In the genomic region with DNA sequence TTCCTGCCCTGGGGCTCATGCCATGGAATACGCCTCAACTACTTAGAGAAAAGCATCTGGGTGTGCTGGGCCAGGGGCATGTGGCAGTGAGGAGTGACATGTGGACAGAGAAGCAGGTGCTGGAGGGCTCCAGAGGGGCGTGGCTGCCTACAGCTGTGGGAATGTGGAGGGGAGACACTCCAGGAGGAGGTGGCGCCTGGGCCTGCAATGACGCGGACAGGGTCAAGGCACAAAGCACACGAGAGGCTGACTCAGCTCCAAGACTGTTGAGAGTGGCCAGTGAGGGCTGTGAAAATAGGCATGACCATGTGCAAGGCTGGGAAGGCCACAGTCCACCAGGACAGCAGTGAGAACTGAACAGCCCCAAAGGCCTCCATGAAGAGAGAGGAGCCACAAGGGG, we compare ENCODE assay signal across 10 cellular contexts. TPM values are rescaled to one million over a fixed set of nuclear protein-coding genes. Genes with fewer than 3 reads are reported as not detected.
DNase-seq lines count a peak whose midpoint lies in the region; ATAC-seq and TF ChIP-seq lines count a peak whose summit lies in the region.
"Had no signal": no experiment of that assay in that cellular context is flagged by ENCODE, and none has a peak within 500 bp of the region (broad histone marks: within the 10 kb centered on the region; RNA-seq: fewer than 3 reads in every experiment).

No MANE protein-coding gene starts in this region.

- H2BK20ac ChIP-seq in IMR-90 (ENCODE audit: low read depth, low read length), result no peak overlapping the region

- H3K27me3 Mint-ChIP-seq in naive thymus-derived CD4-positive, alpha-beta T cell, result no peaks in the 10 kb centered on the region
- H3K27me3 Mint-ChIP-seq: brain had no signal

- no peak overlapping the region for H2AFZ ChIP-seq in IMR-90 (replicated peaks; ENCODE audit: low read length, poor library complexity)

- intact Hi-C loops in IMR-90 (cut with micrococcal nuclease), result no loop called here
- intact Hi-C loops in naive thymus-derived CD4-positive, alpha-beta T cell (cut with micrococcal nuclease), result loop anchor here in 1 of 2 donors (5.0 kb wide), 1 partner anchor 51 kb away; a partner anchor contains a TSS

- CTCF ChIA-PET in IMR-90 (lab: Yijun Ruan, JAX), result no interaction called here
- CTCF ChIA-PET in naive thymus-derived CD4-positive, alpha-beta T cell (lab: Charles Lee), result no interaction called here
- CTCF ChIA-PET in HEK293T (lab: Yijun Ruan, JAX), result interaction anchor here (0.7 kb wide), 1 partner anchor 72 kb away, joined by 3 read pairs; no protein-coding TSS in a partner anchor

- peak; percentile 82 for DNase-seq in IMR-90
- DNase-seq in choroid plexus epithelial cell (ENCODE audit: low read depth), result peak; percentile 88
- DNase-seq in naive thymus-derived CD4-positive, alpha-beta T cell, result no peak
- DNase-seq in NOMO-1 (lab: John Stamatoyannopoulos, UW; ENCODE audit: unreplicated experiment in 2 of 2), result no peak
- no peak for DNase-seq in HEK293T (ENCODE audit: extremely low spot score)
- DNase-seq in RPMI8226, result no peak

- H2AK9ac ChIP-seq in IMR-90 (replicated peaks; ENCODE audit: low read depth, low read length, poor library complexity), result peak overlapping the region; percentile 70

- H2BK5ac ChIP-seq in IMR-90 (ENCODE audit: low read depth, low read length, poor library complexity, severe bottlenecking), result no peak overlapping the region

- H3K4me1 ChIP-seq in BLaER1, result peaks cover 81% of the 10 kb centered on the region
- H3K4me1 ChIP-seq in IMR-90 (ENCODE audit: control insufficient read depth, insufficient read depth, low read length), result peaks cover 11% of the 10 kb centered on the region
- peaks cover 23 to 43% of the 10 kb centered on the region in 2 donors for H3K4me1 ChIP-seq in naive thymus-derived CD4-positive, alpha-beta T cell (ENCODE audit: control insufficient read depth in 2 of 2, insufficient read depth in 2 of 2, low read length in 2 of 2)

- H4K8ac ChIP-seq in IMR-90 (ENCODE audit: low read depth in 2 of 2, low read length in 2 of 2), result no peak overlapping the region

- H2AK5ac ChIP-seq in IMR-90 (ENCODE audit: low read depth, low read length), result no peak overlapping the region

- no peak overlapping the region for H3K14ac ChIP-seq in IMR-90 (replicated peaks; ENCODE audit: low read depth, low read length)

- H3K9ac ChIP-seq in BLaER1 (peak overlapping the region; percentile 88), IMR-90 (ENCODE audit: low read depth, low read length) (no peak overlapping the region)

- no peaks in the 10 kb centered on the region; the same call in 1 of the 2 replicates for H3K27me3 ChIP-seq in BLaER1
- no peaks in the 10 kb centered on the region for H3K27me3 ChIP-seq in IMR-90 (ENCODE audit: control insufficient read depth, insufficient read depth, low read length)
- no peaks in the 10 kb centered on the region for H3K27me3 ChIP-seq in naive thymus-derived CD4-positive, alpha-beta T cell (ENCODE audit: control insufficient read depth in 2 of 2, insufficient read depth in 2 of 2, low read length in 2 of 2)

- peak overlapping the region in 6 of 9 donors; percentile 32 to 84 (median 60) for H3K27ac Mint-ChIP-seq in naive thymus-derived CD4-positive, alpha-beta T cell

- POLR2A ChIA-PET in IMR-90 (lab: Charles Lee; ENCODE audit: unreplicated experiment) (no interaction called here), HEK293T (lab: Yijun Ruan, JAX) (no interaction called here)
- POLR2A ChIA-PET in naive thymus-derived CD4-positive, alpha-beta T cell (lab: Charles Lee), result interaction anchor here (0.6 kb wide), 1 partner anchor 149 kb away, joined by 3 read pairs; no protein-coding TSS in a partner anchor

- peaks cover 76% of the 10 kb centered on the region for H3K36me3 ChIP-seq in BLaER1
- peaks cover 50% of the 10 kb centered on the region for H3K36me3 ChIP-seq in IMR-90 (ENCODE audit: control insufficient read depth, insufficient read depth, low read length)
- peaks cover 20 to 59% (median 29%) of the 10 kb centered on the region in 3 experiments for H3K36me3 ChIP-seq in naive thymus-derived CD4-positive, alpha-beta T cell (ENCODE audit: control insufficient read depth in 2 of 3, insufficient read depth in 3 of 3, low read length in 3 of 3)

- peak overlapping the region; percentile 100 for H3K4me2 ChIP-seq in BLaER1
- no peak overlapping the region for H3K4me2 ChIP-seq in IMR-90 (ENCODE audit: low read depth, low read length)

- peak; percentile 19 for ATAC-seq in IMR-90 (ENCODE audit: low read depth)
- ATAC-seq in naive thymus-derived CD4-positive, alpha-beta T cell, result no peak
- ATAC-seq in HG02623 (IDR thresholded peaks at IDR 0.05; ENCODE audit: unreplicated experiment), result no peak

- no TSS peak for BruUV-seq in IMR-90 (replicated peaks; lab: Mats Ljungman, UMichigan)

- in situ Hi-C loops in IMR-90 (cut with MboI; ENCODE audit: low sequenced_read_pairs), result no loop called here

- H3K9me3 Mint-ChIP-seq in naive thymus-derived CD4-positive, alpha-beta T cell, result peaks cover 0 to 12% (median 0%) of the 10 kb centered on the region in 11 donors
- H3K9me3 Mint-ChIP-seq: brain had no signal

- H3K9me1 ChIP-seq in IMR-90 (ENCODE audit: insufficient read depth, low read length), result peaks cover 12% of the 10 kb centered on the region

- no peak overlapping the region for H3K56ac ChIP-seq in IMR-90 (ENCODE audit: extremely low read depth, insufficient read depth, low read length)

- 0 out of 2 replicates have a peak, but pooled peaks cover 6% of the 10 kb centered on the region for H4K20me1 ChIP-seq in BLaER1
- peaks cover 32% of the 10 kb centered on the region for H4K20me1 ChIP-seq in IMR-90 (ENCODE audit: insufficient read depth, low read length)

- H3K4me3 ChIP-seq in BLaER1 (peak overlapping the region; percentile 63), IMR-90 (ENCODE audit: insufficient read depth, low read depth, low read length) (no peak overlapping the region), choroid plexus epithelial cell (ENCODE audit: low read depth, low read length) (no peak overlapping the region)
- no peak overlapping the region for H3K4me3 ChIP-seq in naive thymus-derived CD4-positive, alpha-beta T cell (ENCODE audit: low read length)

- H3K36me3 Mint-ChIP-seq in naive thymus-derived CD4-positive, alpha-beta T cell, result peaks cover 7 to 38% (median 19%) of the 10 kb centered on the region in 5 donors

- H4K5ac ChIP-seq in IMR-90 (ENCODE audit: low read depth, low read length), result no peak overlapping the region

- no peak for TF ChIP-seq RAD21 in IMR-90 (IDR thresholded peaks at IDR 0.05; ENCODE audit: low read length)

- H3K4ac ChIP-seq in IMR-90 (ENCODE audit: low read depth, low read length), result no peak overlapping the region

- H3K79me1 ChIP-seq in IMR-90 (ENCODE audit: low read depth in 1 of 2, low read length in 2 of 2), result peaks cover 26 to 69% of the 10 kb centered on the region in 2 experiments

- no peak overlapping the region for H2BK15ac ChIP-seq in IMR-90 (ENCODE audit: low read depth, low read length)

- no peak overlapping the region for H3K4me3 Mint-ChIP-seq in naive thymus-derived CD4-positive, alpha-beta T cell
- H3K4me3 Mint-ChIP-seq: brain had no signal

- no peak overlapping the region for H3K18ac ChIP-seq in IMR-90 (ENCODE audit: low read depth, low read length)

- H4K91ac ChIP-seq in IMR-90 (ENCODE audit: insufficient read depth, low read depth, low read length), result no peak overlapping the region

- peaks cover 27% of the 10 kb centered on the region for H3K9me3 ChIP-seq in BLaER1
- no peaks in the 10 kb centered on the region for H3K9me3 ChIP-seq in IMR-90 (ENCODE audit: control insufficient read depth, insufficient read depth, low read length)
- no peaks in the 10 kb centered on the region for H3K9me3 ChIP-seq in naive thymus-derived CD4-positive, alpha-beta T cell (ENCODE audit: control insufficient read depth in 2 of 3, low read length in 3 of 3)

- no peak for TF ChIP-seq POLR2A in IMR-90 (IDR thresholded peaks at IDR 0.05; ENCODE audit: low read depth, low read length)

- no peak overlapping the region for H2BK120ac ChIP-seq in IMR-90 (ENCODE audit: low read depth, low read length)

- no peak overlapping the region for H3K23ac ChIP-seq in IMR-90 (ENCODE audit: low read depth, low read length)

- dilution Hi-C loops in IMR-90 (cut with HindIII; ENCODE audit: low sequenced_read_pairs, unreplicated experiment), result no loop called here

- 73% methylated on average over 3 of the region's 6 CpGs; no CpG with 5 or more reads in 1 of the 2 experiments for WGBS in IMR-90 (ENCODE audit: extremely low coverage in 2 of 2, insufficient read length in 1 of 2), 2 experiments

- peaks cover 27 to 60% (median 45%) of the 10 kb centered on the region in 7 donors for H3K4me1 Mint-ChIP-seq in naive thymus-derived CD4-positive, alpha-beta T cell

- no peak for TF ChIP-seq CTCF in IMR-90 (conservative IDR thresholded peaks at IDR 0.05; ENCODE audit: low read depth, low read length)
- no peak for TF ChIP-seq CTCF in choroid plexus epithelial cell (conservative IDR thresholded peaks at IDR 0.05; ENCODE audit: low read depth, low read length)

- peak overlapping the region; percentile 100 for H3K27ac ChIP-seq in BLaER1
- H3K27ac ChIP-seq in IMR-90 (ENCODE audit: insufficient read depth, low read length), result no peak overlapping the region
- H3K27ac ChIP-seq in naive thymus-derived CD4-positive, alpha-beta T cell (ENCODE audit: low read depth, low read length), result peak overlapping the region; percentile 34

TF ChIP-seq in IMR-90, 13 proteins besides CTCF, POLR2A, EP300 and RAD21 (continues in another document):
- TF ChIP-seq MXI1 (IDR thresholded peaks at IDR 0.05; ENCODE audit: borderline replicate concordance, low read depth, low read length), result peak; percentile 74; the same call in 1 of the 2 replicates

TF ChIP-seq in HEK293T, 16 proteins besides CTCF, POLR2A, EP300 and RAD21 (continues in another document):
- TF ChIP-seq FOXA1 (IDR thresholded peaks at IDR 0.05), result no peak

RNA-seq across cellular contexts. Expression of a gene that starts 48.5 kb away (rescaled TPM):
- under 0.01 and 0.18 TPM in 2 replicates for total RNA-seq in IMR-90 (2012; rRNA removed)
- 0.15 and 0.56 TPM in 2 replicates for polyA plus RNA-seq in IMR-90 (2012; rRNA removed)
- 0.24 and 0.28 TPM in 2 replicates for polyA plus RNA-seq in IMR-90 (2012; cell fraction: cytosol; rRNA removed)
- 0.23 and 0.77 TPM in 2 replicates for polyA plus RNA-seq in IMR-90 (2012; cell fraction: nucleus; rRNA removed; ENCODE audit: low replicate concordance)
- total RNA-seq in naive thymus-derived CD4-positive, alpha-beta T cell, result not detected
- not detected for polyA plus RNA-seq in naive thymus-derived CD4-positive, alpha-beta T cell
- total RNA-seq: Daoy had no signal

RNA-seq across cellular contexts. Expression of a gene that starts 50.5 kb away (rescaled TPM):
- 15.2 and 21.7 TPM in 2 replicates for total RNA-seq in IMR-90 (2012; rRNA removed)
- 35.1 and 41.7 TPM in 2 replicates for polyA plus RNA-seq in IMR-90 (2012; rRNA removed)
- polyA plus RNA-seq in IMR-90 (2012; cell fraction: cytosol; rRNA removed), result 43.9 and 71.8 TPM in 2 replicates
- polyA plus RNA-seq in IMR-90 (2012; cell fraction: nucleus; rRNA removed; ENCODE audit: low replicate concordance), result 52.4 and 55.2 TPM in 2 replicates
- total RNA-seq in naive thymus-derived CD4-positive, alpha-beta T cell, result 10 to 100 TPM; 51.6 to 61.5 (median 56.9) TPM
- 100 to 1,000 TPM in 1 of 2 donors, 10 to 100 TPM in 1; 88.2 to 115 TPM for polyA plus RNA-seq in naive thymus-derived CD4-positive, alpha-beta T cell

RNA-seq across cellular contexts. Expression of a gene that starts 53.4 kb away (rescaled TPM):
- 2.2 TPM in 2 replicates for total RNA-seq in IMR-90 (2012; rRNA removed)
- 11.7 and 12.5 TPM in 2 replicates for polyA plus RNA-seq in IMR-90 (2012; rRNA removed)
- polyA plus RNA-seq in IMR-90 (2012; cell fraction: cytosol; rRNA removed), result 5.6 and 8.2 TPM in 2 replicates
- 80.3 and 267 TPM in 2 replicates for polyA plus RNA-seq in IMR-90 (2012; cell fraction: nucleus; rRNA removed; ENCODE audit: low replicate concordance)
- total RNA-seq in naive thymus-derived CD4-positive, alpha-beta T cell, result 100 to 1,000 TPM in 2 of 5 experiments, 10 to 100 TPM in 3; 48.8 to 289 (median 94.0) TPM
- 1 to 10 TPM; 1.7 to 4.9 TPM for polyA plus RNA-seq in naive thymus-derived CD4-positive, alpha-beta T cell

Comparison
In these comparisons a context has a peak if more than half of its experiments do, and no peak if none do; other contexts are left out.
1. DNase-seq: peak in IMR-90 (single experiment) and choroid plexus epithelial cell (single experiment); none in naive thymus-derived CD4-positive, alpha-beta T cell (0 of 9), NOMO-1 (0 of 2), HEK293T (single experiment) and RPMI8226 (single experiment).
2. RNA of a gene that starts 53.4 kb away (total RNA-seq): 48.8 to 289 TPM in naive thymus-derived CD4-positive, alpha-beta T cell; 2.2 TPM in IMR-90; every median in the first group is over 10 times any median in the second.